In the genomic region with DNA sequence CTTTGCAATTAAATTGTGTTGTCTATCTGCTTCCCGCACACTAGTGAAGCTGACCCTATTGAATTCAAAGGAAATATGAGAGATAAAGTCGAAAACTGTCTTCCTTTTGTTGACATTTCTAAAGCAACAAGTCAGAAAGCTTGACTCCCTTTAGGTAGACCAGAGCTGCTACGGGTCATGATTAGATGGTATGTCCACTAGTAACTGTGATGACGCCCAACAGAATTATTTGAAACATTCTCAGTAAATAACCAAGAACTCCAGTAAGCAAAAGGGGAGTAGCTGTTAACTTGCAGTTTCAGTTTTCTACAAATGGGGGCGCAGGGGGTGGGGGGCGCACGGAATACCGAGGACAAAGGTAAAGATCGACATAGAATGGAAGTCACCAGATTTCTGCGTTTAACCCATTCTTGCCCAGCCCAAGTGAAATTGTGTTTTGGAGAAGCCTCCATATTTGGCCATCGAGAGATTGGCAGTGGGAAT, we compare ENCODE assay signal across 1 cellular context.
TF ChIP-seq lines count a peak whose summit lies in the region.

No MANE protein-coding gene starts in this region.

TF ChIP-seq in SK-N-SH, 30 proteins besides CTCF, POLR2A, EP300 and RAD21:
- TF ChIP-seq TEAD4 (IDR thresholded peaks at IDR 0.05; ENCODE audit: borderline replicate concordance, insufficient read depth) = peak; percentile 35; the same call in 1 of the 2 replicates
- TF ChIP-seq NFIC (IDR thresholded peaks at IDR 0.05; ENCODE audit: borderline replicate concordance) = no peak
TF ChIP-seq in SK-N-SH: peak in this region for 1.
